Comparison of ENCODE assay signal across 18 cellular contexts in genomic region chr12:92079054-92079385, GRCh38.
A peak's percentile ranks its signal among the peaks of the same experiment; 100 is the strongest.
DNase-seq lines count a peak whose midpoint lies in the region; ATAC-seq, FAIRE-seq and TF ChIP-seq lines count a peak whose summit lies in the region.
"Had no signal": no experiment of that assay in that cellular context is flagged by ENCODE, and none has a peak within 500 bp of the region (broad histone marks: within the 10 kb centered on the region; RNA-seq: fewer than 3 reads in every experiment).

No MANE protein-coding gene starts in this region.

- H3K27me3 ChIP-seq in skeletal muscle satellite cell (ENCODE audit: control insufficient read depth, insufficient read depth, low read length), result no peaks in the 10 kb centered on the region
- H3K27me3 ChIP-seq: hepatocyte had no signal

- H3K9ac ChIP-seq in skeletal muscle satellite cell (ENCODE audit: low read depth, low read length), result peak overlapping the region; percentile 67

- H3K4me2 ChIP-seq in skeletal muscle satellite cell (ENCODE audit: low read length), result peak overlapping the region; percentile 42

- peak overlapping the region; percentile 2 for H3K27ac Mint-ChIP-seq in T-helper 1 cell treated with Interleukin-12 subunit alpha and Interleukin-12 subunit beta and Interleukin-4 antibody, amounts not matched to agents 30 μg/mL and 1 μg/mL, for 36 hours
- no peak overlapping the region for H3K27ac Mint-ChIP-seq in stimulated activated memory B cell treated with anti-CD40 and anti-IgM and Interleukin-4, amounts not matched to agents 10 μg/mL and 1 μg/mL and 100 μg/mL, for 72 hours

- FAIRE-seq in RCC 7860 (lab: Jason Lieb, UNC), result no peak

- no peaks in the 10 kb centered on the region for H3K9me3 ChIP-seq in skeletal muscle satellite cell (replicated peaks; ENCODE audit: low read length)

- no peaks in the 10 kb centered on the region for H3K27me3 Mint-ChIP-seq in T-helper 1 cell treated with Interleukin-12 subunit alpha and Interleukin-12 subunit beta and Interleukin-4 antibody, amounts not matched to agents 30 μg/mL and 1 μg/mL, for 36 hours (ENCODE audit: low read depth)
- no peaks in the 10 kb centered on the region for H3K27me3 Mint-ChIP-seq in stimulated activated memory B cell treated with anti-CD40 and anti-IgM and Interleukin-4, amounts not matched to agents 10 μg/mL and 1 μg/mL and 100 μg/mL, for 72 hours
- H3K27me3 Mint-ChIP-seq: IgD-negative memory B cell; natural killer cell treated with Interleukin-12 subunit alpha and Interleukin-12 subunit beta and Interleukin-15 and Interleukin-18, amount 100 ng/mL, for 72 hours had no signal

- no peak overlapping the region for H3K4me3 ChIP-seq in skeletal muscle satellite cell (ENCODE audit: low read length)
- H3K4me3 ChIP-seq in foreskin fibroblast (ENCODE audit: low read depth in 1 of 2, low read length in 2 of 2), result no peak overlapping the region
- H3K4me3 ChIP-seq: hepatocyte had no signal

- no peak overlapping the region for H3K4me3 Mint-ChIP-seq in T-helper 1 cell treated with Interleukin-12 subunit alpha and Interleukin-12 subunit beta and Interleukin-4 antibody, amounts not matched to agents 30 μg/mL and 1 μg/mL, for 36 hours
- no peak overlapping the region for H3K4me3 Mint-ChIP-seq in stimulated activated memory B cell treated with anti-CD40 and anti-IgM and Interleukin-4, amounts not matched to agents 10 μg/mL and 1 μg/mL and 100 μg/mL, for 72 hours
- H3K4me3 Mint-ChIP-seq: IgD-negative memory B cell; natural killer cell treated with Interleukin-12 subunit alpha and Interleukin-12 subunit beta and Interleukin-15 and Interleukin-18, amount 100 ng/mL, for 72 hours had no signal

- H3K9me3 Mint-ChIP-seq in T-helper 1 cell treated with Interleukin-12 subunit alpha and Interleukin-12 subunit beta and Interleukin-4 antibody, amounts not matched to agents 30 μg/mL and 1 μg/mL, for 36 hours, result no peaks in the 10 kb centered on the region
- H3K9me3 Mint-ChIP-seq in stimulated activated memory B cell treated with anti-CD40 and anti-IgM and Interleukin-4, amounts not matched to agents 10 μg/mL and 1 μg/mL and 100 μg/mL, for 72 hours, result no peaks in the 10 kb centered on the region
- H3K9me3 Mint-ChIP-seq: IgD-negative memory B cell; natural killer cell treated with Interleukin-12 subunit alpha and Interleukin-12 subunit beta and Interleukin-15 and Interleukin-18, amount 100 ng/mL, for 72 hours had no signal

- ATAC-seq in stimulated activated memory B cell treated with anti-CD40 and anti-IgM and Interleukin-4, amounts not matched to agents 10 μg/mL and 1 μg/mL and 100 μg/mL, for 72 hours, result no peak
- ATAC-seq: natural killer cell treated with Interleukin-12 subunit alpha and Interleukin-12 subunit beta and Interleukin-15 and Interleukin-18, amount 100 ng/mL, for 72 hours had no signal

- H3K27ac ChIP-seq in epithelial cell of prostate, result peak overlapping the region; percentile 88

- H3K36me3 ChIP-seq in skeletal muscle satellite cell (ENCODE audit: insufficient read depth, low read length), result no peaks in the 10 kb centered on the region

- H3K4me1 ChIP-seq in skeletal muscle satellite cell (ENCODE audit: control insufficient read depth, insufficient read depth, low read length), result peaks cover 64% of the 10 kb centered on the region

- H3K4me1 Mint-ChIP-seq in T-helper 1 cell treated with Interleukin-12 subunit alpha and Interleukin-12 subunit beta and Interleukin-4 antibody, amounts not matched to agents 30 μg/mL and 1 μg/mL, for 36 hours (ENCODE audit: low read depth), result peaks cover 30% of the 10 kb centered on the region
- H3K4me1 Mint-ChIP-seq in stimulated activated memory B cell treated with anti-CD40 and anti-IgM and Interleukin-4, amounts not matched to agents 10 μg/mL and 1 μg/mL and 100 μg/mL, for 72 hours, result peaks cover 49% of the 10 kb centered on the region

- H3K36me3 Mint-ChIP-seq in T-helper 1 cell treated with Interleukin-12 subunit alpha and Interleukin-12 subunit beta and Interleukin-4 antibody, amounts not matched to agents 30 μg/mL and 1 μg/mL, for 36 hours (ENCODE audit: low read depth), result peaks cover 2% of the 10 kb centered on the region
- no peaks in the 10 kb centered on the region for H3K36me3 Mint-ChIP-seq in stimulated activated memory B cell treated with anti-CD40 and anti-IgM and Interleukin-4, amounts not matched to agents 10 μg/mL and 1 μg/mL and 100 μg/mL, for 72 hours
- H3K36me3 Mint-ChIP-seq: IgD-negative memory B cell; natural killer cell treated with Interleukin-12 subunit alpha and Interleukin-12 subunit beta and Interleukin-15 and Interleukin-18, amount 100 ng/mL, for 72 hours had no signal

- no peak for DNase-seq in T-helper 1 cell
- peak; percentile 41 for DNase-seq in RCC 7860 (ENCODE audit: low spot score)
- DNase-seq in epithelial cell of prostate (ENCODE audit: low read depth, low spot score), result no peak
- DNase-seq in midbrain (lab: John Stamatoyannopoulos, UW), result no peak
- DNase-seq in foreskin fibroblast, result no peak
- DNase-seq: 8988T; activated CD4-positive, alpha-beta T cell treated with anti-CD3 and anti-CD28 coated beads, Interleukin-2, amount 50 U/mL, for 48 hours; activated gamma-delta T cell treated with Interleukin-2 at 50 U/mL for 16 hours; DMS 273 treated with DMSO at 0.1 percent for 48 hours; NCI-H1436 treated with DMSO at 0.1 percent for 48 hours; NCI-H510A treated with DMSO at 0.1 percent for 48 hours; right cardiac atrium had no signal

- TF ChIP-seq CTCF in foreskin fibroblast (IDR thresholded peaks at IDR 0.05; ENCODE audit: low read depth, low read length), result no peak
